Comparison of ENCODE assay signal across 11 cellular contexts in the genomic region with DNA sequence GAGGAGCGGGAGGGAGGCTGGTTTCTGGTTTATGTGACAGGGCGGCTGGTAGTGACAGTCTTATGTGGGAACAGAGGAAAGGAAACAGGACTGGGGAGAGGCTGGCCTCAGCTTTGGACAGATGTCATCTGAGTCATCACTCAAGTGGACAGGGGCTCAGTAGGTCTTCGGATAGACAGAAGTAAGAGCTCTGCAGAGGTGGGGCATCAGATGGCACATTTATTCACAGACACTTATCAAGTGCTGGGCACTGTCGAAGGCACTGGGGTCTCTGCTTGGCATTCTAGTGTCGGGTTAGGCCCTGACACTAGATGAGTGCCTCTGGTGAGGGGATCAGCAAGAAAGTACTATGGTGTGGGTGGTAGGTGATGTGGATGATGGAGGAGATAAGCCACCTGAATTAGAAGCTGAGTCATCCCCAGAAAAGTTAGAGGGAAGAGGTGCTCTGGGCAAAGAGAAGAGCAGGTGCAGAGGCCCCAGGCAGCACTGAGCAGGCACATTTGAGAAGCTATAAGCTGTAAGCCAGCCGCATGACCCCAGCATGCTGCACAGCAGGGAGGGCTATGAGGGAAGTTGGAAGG. TPM values are rescaled to one million over a fixed set of nuclear protein-coding genes. Genes with fewer than 3 reads are reported as not detected.
DNase-seq lines count a peak whose midpoint lies in the region; ATAC-seq and TF ChIP-seq lines count a peak whose summit lies in the region.
"Had no signal": no experiment of that assay in that cellular context is flagged by ENCODE, and none has a peak within 500 bp of the region (broad histone marks: within the 10 kb centered on the region; RNA-seq: fewer than 3 reads in every experiment).

No MANE protein-coding gene starts in this region.

- H3K36me3 Mint-ChIP-seq in CD8-positive, alpha-beta memory T cell, result peaks cover 0 to 13% (median 0%) of the 10 kb centered on the region in 3 donors
- H3K36me3 Mint-ChIP-seq in T-helper 2 cell treated with Interferon-gamma antibody and Interleukin-4, amounts not matched to agents 5 μg/mL and 100 μg/mL, for 36 hours (ENCODE audit: low read depth), result peaks cover 5% of the 10 kb centered on the region
- H3K36me3 Mint-ChIP-seq in natural killer cell, result no peaks in the 10 kb centered on the region

- no peaks in the 10 kb centered on the region for H3K27me3 ChIP-seq in CD8-positive, alpha-beta memory T cell (ENCODE audit: insufficient read depth, low read length, poor library complexity, severe bottlenecking)
- no peaks in the 10 kb centered on the region for H3K27me3 ChIP-seq in brain microvascular endothelial cell (replicated peaks)
- H3K27me3 ChIP-seq: suprapubic skin had no signal

- in situ Hi-C loops in brain microvascular endothelial cell (cut with HindIII; ENCODE audit: low pct_ligation_motif_present, low sequenced_read_pairs), result no loop called here

- H3K27ac ChIP-seq in CD8-positive, alpha-beta memory T cell (ENCODE audit: low read depth, low read length), result no peak overlapping the region
- H3K27ac ChIP-seq in brain microvascular endothelial cell, result no peak overlapping the region
- H3K27ac ChIP-seq: left ventricle myocardium inferior, suprapubic skin had no signal

- no peak overlapping the region for H3K4me3 ChIP-seq in CD8-positive, alpha-beta memory T cell (ENCODE audit: low read length)
- no peak overlapping the region for H3K4me3 ChIP-seq in brain microvascular endothelial cell (ENCODE audit: low read depth, low read length)
- H3K4me3 ChIP-seq: left ventricle myocardium inferior, suprapubic skin had no signal

- peak overlapping the region; percentile 42 to 92 (median 83) for H3K27ac Mint-ChIP-seq in CD8-positive, alpha-beta memory T cell
- H3K27ac Mint-ChIP-seq in T-helper 2 cell treated with Interferon-gamma antibody and Interleukin-4, amounts not matched to agents 5 μg/mL and 100 μg/mL, for 36 hours, result peak overlapping the region; percentile 70
- H3K27ac Mint-ChIP-seq in natural killer cell, result peak overlapping the region; percentile 7 to 71

- TF ChIP-seq CTCF in natural killer cell (IDR thresholded peaks at IDR 0.05), result no peak
- no peak for TF ChIP-seq CTCF in brain microvascular endothelial cell (IDR thresholded peaks at IDR 0.05; ENCODE audit: low read depth, low read length, missing control alignments)

- no peaks in the 10 kb centered on the region for H3K9me3 ChIP-seq in CD8-positive, alpha-beta memory T cell (ENCODE audit: low read length)
- H3K9me3 ChIP-seq: left ventricle myocardium inferior, suprapubic skin had no signal

- peaks cover 46 to 72% (median 63%) of the 10 kb centered on the region in 3 donors for H3K4me1 Mint-ChIP-seq in CD8-positive, alpha-beta memory T cell
- H3K4me1 Mint-ChIP-seq in T-helper 2 cell treated with Interferon-gamma antibody and Interleukin-4, amounts not matched to agents 5 μg/mL and 100 μg/mL, for 36 hours (ENCODE audit: low read depth), result peaks cover 39% of the 10 kb centered on the region
- H3K4me1 Mint-ChIP-seq in natural killer cell, result peaks cover 52 to 60% of the 10 kb centered on the region in 2 donors

- CTCF ChIA-PET in CD8-positive, alpha-beta memory T cell (lab: Charles Lee), result no interaction called here

- peaks cover 30% of the 10 kb centered on the region for H3K4me1 ChIP-seq in CD8-positive, alpha-beta memory T cell (ENCODE audit: insufficient read depth, low read length)

- no peaks in the 10 kb centered on the region for H3K9me3 Mint-ChIP-seq in CD8-positive, alpha-beta memory T cell
- H3K9me3 Mint-ChIP-seq in T-helper 2 cell treated with Interferon-gamma antibody and Interleukin-4, amounts not matched to agents 5 μg/mL and 100 μg/mL, for 36 hours, result no peaks in the 10 kb centered on the region
- no peaks in the 10 kb centered on the region for H3K9me3 Mint-ChIP-seq in natural killer cell

- intact Hi-C loops in natural killer cell (cut with micrococcal nuclease), result no loop called here

- POLR2A ChIA-PET in CD8-positive, alpha-beta memory T cell (lab: Charles Lee), result no interaction called here

- ATAC-seq in GM21447 (IDR thresholded peaks at IDR 0.05; ENCODE audit: unreplicated experiment) (peak; percentile 55), natural killer cell (no peak), HG02840 (IDR thresholded peaks at IDR 0.05; ENCODE audit: low FRiP score, unreplicated experiment) (no peak), HG02970 (IDR thresholded peaks at IDR 0.05; ENCODE audit: low FRiP score, unreplicated experiment) (no peak)

- no peaks in the 10 kb centered on the region for H3K27me3 Mint-ChIP-seq in CD8-positive, alpha-beta memory T cell
- no peaks in the 10 kb centered on the region for H3K27me3 Mint-ChIP-seq in T-helper 2 cell treated with Interferon-gamma antibody and Interleukin-4, amounts not matched to agents 5 μg/mL and 100 μg/mL, for 36 hours (ENCODE audit: low read depth)
- no peaks in the 10 kb centered on the region for H3K27me3 Mint-ChIP-seq in natural killer cell (ENCODE audit: low read depth in 2 of 2)

- DNase-seq in CD8-positive, alpha-beta memory T cell, result no peak
- peak; percentile 27 for DNase-seq in T-helper 2 cell treated with Interferon-gamma antibody and Interleukin-4, amounts not matched to agents 5 μg/mL and 100 μg/mL, for 36 hours (ENCODE audit: low spot score)
- no peak for DNase-seq in natural killer cell
- DNase-seq in brain microvascular endothelial cell, result no peak
- DNase-seq in GM03348 (ENCODE audit: low spot score), result no peak
- DNase-seq: left ventricle myocardium inferior; NK-92 treated with Interleukin-12 subunit alpha and Interleukin-12 subunit beta, amount 100 ng/mL, for 24 hours had no signal

- H3K4me3 Mint-ChIP-seq in CD8-positive, alpha-beta memory T cell, result peak overlapping the region in 1 of 7 donors; percentile 15
- peak overlapping the region; percentile 19 for H3K4me3 Mint-ChIP-seq in T-helper 2 cell treated with Interferon-gamma antibody and Interleukin-4, amounts not matched to agents 5 μg/mL and 100 μg/mL, for 36 hours
- no peak overlapping the region for H3K4me3 Mint-ChIP-seq in natural killer cell

- H3K36me3 ChIP-seq in CD8-positive, alpha-beta memory T cell (ENCODE audit: insufficient read depth, low read length), result no peaks in the 10 kb centered on the region
- no peaks in the 10 kb centered on the region for H3K36me3 ChIP-seq in brain microvascular endothelial cell (replicated peaks)
- H3K36me3 ChIP-seq: left ventricle myocardium inferior, suprapubic skin had no signal

RNA-seq across cellular contexts. Expression of gene MAML1, which starts 27.4 kb away (rescaled TPM):
- 10 to 100 TPM; 30.4 to 30.9 TPM for total RNA-seq in CD8-positive, alpha-beta memory T cell
- 9.1 TPM for polyA plus RNA-seq in CD8-positive, alpha-beta memory T cell
- total RNA-seq in natural killer cell, result 10 to 100 TPM; 28.8 to 45.4 (median 37.6) TPM

RNA-seq across cellular contexts. Expression of gene LTC4S, which starts 33.7 kb away (rescaled TPM):
- total RNA-seq in CD8-positive, alpha-beta memory T cell, result 1 to 10 TPM in 1 of 2 experiments, under 1 TPM in 1; 0.57 to 1.0 TPM
- polyA plus RNA-seq in CD8-positive, alpha-beta memory T cell, result 4.0 TPM
- 1 to 10 TPM; 3.0 to 5.4 (median 3.5) TPM for total RNA-seq in natural killer cell

RNA-seq across cellular contexts. Expression of gene MGAT4B, which starts 46.6 kb away (rescaled TPM):
- total RNA-seq in CD8-positive, alpha-beta memory T cell, result 100 to 1,000 TPM in 1 of 2 experiments, 10 to 100 TPM in 1; 94.0 to 103 TPM
- polyA plus RNA-seq in CD8-positive, alpha-beta memory T cell, result 21.0 TPM
- 100 to 1,000 TPM; 143 to 159 (median 144) TPM for total RNA-seq in natural killer cell
